16 cellular contexts compared by ENCODE assay signal in genomic region chr11:106493751-106494150, GRCh38.
"Had no signal": no experiment of that assay in that cellular context is flagged by ENCODE, and none has a peak within 500 bp of the region (broad histone marks: within the 10 kb centered on the region; RNA-seq: fewer than 3 reads in every experiment).

No MANE protein-coding gene starts in this region.

- H3K4me3 ChIP-seq: ascending aorta, lung, thyroid gland, uterus had no signal

- H3K4me1 ChIP-seq: ascending aorta, parathyroid adenoma, thyroid gland, uterus had no signal

- H3K27ac ChIP-seq: ascending aorta, parathyroid adenoma, thyroid gland, uterus had no signal

- H3K79me2 ChIP-seq: parathyroid adenoma had no signal

- H3K27me3 ChIP-seq: ascending aorta, thyroid gland, uterus had no signal

- H2AFZ ChIP-seq: parathyroid adenoma had no signal

- H3K9me3 ChIP-seq: ascending aorta, thyroid gland, uterus had no signal

- ATAC-seq: esophagus mucosa had no signal

- H3K9ac ChIP-seq: parathyroid adenoma had no signal

- DNase-seq: activated B cell treated with CpG ODN at 0.5 μM for 24 hours; activated CD4-positive, alpha-beta T cell treated with anti-CD3 and anti-CD28 coated beads, Interleukin-2, amount 10 ng/mL, durations not matched to agents 24 days and 14 days; activated naive CD4-positive, alpha-beta T cell; endodermal cell; hypothalamus; midbrain; naive B cell; retina; small intestine; T-helper 2 cell; thyroid gland; uterus had no signal

- H3K36me3 ChIP-seq: ascending aorta, thyroid gland, uterus had no signal
